8 cellular contexts compared by ENCODE assay signal in the genomic region with DNA sequence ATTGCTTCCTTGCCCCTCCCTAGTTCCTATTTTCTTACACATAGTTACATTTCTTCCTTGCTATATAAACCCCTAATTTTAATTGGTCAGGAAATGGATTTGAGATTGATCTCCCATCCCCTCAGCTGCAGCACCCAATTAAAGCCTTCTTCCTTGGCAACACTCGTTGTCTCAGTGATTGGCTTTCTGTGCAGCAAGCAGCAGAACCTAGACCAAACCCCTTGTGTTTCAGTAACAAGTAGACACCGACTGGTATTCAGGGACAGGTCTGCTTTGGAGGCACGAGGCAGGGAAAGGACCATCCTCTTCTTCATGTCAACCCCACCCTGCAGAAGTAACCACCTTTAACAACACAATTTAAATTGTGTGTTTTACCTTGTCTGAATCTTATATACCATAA.
"Had no signal": no experiment of that assay in that cellular context is flagged by ENCODE, and none has a peak within 500 bp of the region (broad histone marks: within the 10 kb centered on the region; RNA-seq: fewer than 3 reads in every experiment).

No MANE protein-coding gene starts in this region.

- H3K4me2 ChIP-seq: KMS-11 had no signal

- H2AFZ ChIP-seq: GM23248 had no signal

- H3K4me3 ChIP-seq: GM23248 had no signal

- H3K9ac ChIP-seq: GM23248, KMS-11 had no signal

- DNase-seq: GM23248, H9, HCEC 1CT, IMR-90, KBM-7 had no signal

- H3K27ac ChIP-seq: GM23248, KMS-11 had no signal

- FAIRE-seq: H1, H54 had no signal
